In genomic region chr1:21236178-21236577, GRCh38 we compare ENCODE assay signal across 1 cellular context.
TF ChIP-seq lines count a peak whose summit lies in the region.

No MANE protein-coding gene starts in this region.

TF ChIP-seq in IMR-90, 13 proteins besides CTCF, POLR2A, EP300 and RAD21 (continued from another document):
- TF ChIP-seq RCOR1 (IDR thresholded peaks at IDR 0.05; ENCODE audit: insufficient replicate concordance, low read length) (no peak), FOS (IDR thresholded peaks at IDR 0.05; ENCODE audit: low read depth, low read length) (no peak), USF2 (IDR thresholded peaks at IDR 0.05; ENCODE audit: low read depth, low read length) (no peak), MAFK (IDR thresholded peaks at IDR 0.05; ENCODE audit: low read depth, low read length) (no peak), BHLHE40 (IDR thresholded peaks at IDR 0.05; ENCODE audit: low read depth, low read length) (no peak), SMC3 (IDR thresholded peaks at IDR 0.05; ENCODE audit: low read depth, low read length) (no peak), RFX5 (IDR thresholded peaks at IDR 0.05; ENCODE audit: low read depth, low read length) (no peak)
